Comparison of ENCODE assay signal across 8 cellular contexts in genomic region chr7:44884553-44885393, GRCh38. TPM values are rescaled to one million over a fixed set of nuclear protein-coding genes. Genes with fewer than 3 reads are reported as not detected.
DNase-seq lines count a peak whose midpoint lies in the region; ATAC-seq and TF ChIP-seq lines count a peak whose summit lies in the region.

No MANE protein-coding gene starts in this region.

- peaks cover 85% of the 10 kb centered on the region for H3K79me2 ChIP-seq in GM23248 (ENCODE audit: insufficient read depth)

- no peaks in the 10 kb centered on the region for H3K9me3 ChIP-seq in GM23248 (ENCODE audit: low read depth)
- no peaks in the 10 kb centered on the region for H3K9me3 ChIP-seq in lower lobe of right lung

- intact Hi-C loops in activated CD4-positive, alpha-beta T cell treated with anti-CD3 and anti-CD28 coated beads, Interleukin-2, amount 10 ng/mL, durations not matched to agents 24 days and 14 days (cut with micrococcal nuclease): loop anchor here (1.0 to 5.0 kb wide), 14 partner anchors 27 to 312 kb away; partner anchors contain the start of genes DDX56, H2AZ2, MYO1G and OGDH
- intact Hi-C loops in dendritic cell treated with granulocyte-macrophage colony-stimulating factor and Interleukin-4, amounts not matched to agents 40 ng/mL and 50 ng/mL, for 4 days (cut with micrococcal nuclease): loop anchor here (1.0 to 10.0 kb wide), 4 partner anchors 36 to 100 kb away; partner anchors contain the start of genes H2AZ2 and PPIA
- intact Hi-C loops in lower lobe of right lung (cut with DNase I): no loop called here

- peak overlapping the region; percentile 87 for H3K27ac ChIP-seq in GM23248
- H3K27ac ChIP-seq in lower lobe of right lung: peak overlapping the region; percentile 98

- WGBS in GM23248 (ENCODE audit: low coverage in 1 of 2, low lambda C conversion rate in 2 of 2, missing lambda C conversion rate in 2 of 2), 2 experiments: 1% methylated on average over 88 to 105 of the region's 112 CpGs

- peak; percentile 87 for DNase-seq in GM03348 (ENCODE audit: low spot score)
- peak; percentile 86 for DNase-seq in GM23248
- DNase-seq in LNCaP clone FGC (ENCODE audit: low read depth): peak; percentile 17
- peak; percentile 88 for DNase-seq in activated CD4-positive, alpha-beta T cell treated with anti-CD3 and anti-CD28 coated beads, Interleukin-2, amount 10 ng/mL, durations not matched to agents 24 days and 14 days
- peak; percentile 77 for DNase-seq in lower lobe of right lung
- peak; percentile 35 for DNase-seq in stimulated activated CD8-positive, alpha-beta memory T cell treated with anti-CD3 and anti-CD28 coated beads, Interleukin-12 subunit alpha, Interleukin-12 subunit beta, amount 100 ng/mL, for 1 hour (ENCODE audit: low read depth)
- no peak for DNase-seq in HuH-7 (ENCODE audit: low spot score)

- peaks cover 11% of the 10 kb centered on the region; the same call in 1 of the 2 replicates for H4K20me1 ChIP-seq in GM23248 (ENCODE audit: insufficient read depth)

- peak overlapping the region; percentile 87 for H3K4me2 ChIP-seq in GM23248 (ENCODE audit: unreplicated experiment)

- H3K9me2 ChIP-seq in GM23248 (ENCODE audit: insufficient read depth): no peaks in the 10 kb centered on the region

- TF ChIP-seq CTCF in LNCaP clone FGC (IDR thresholded peaks at IDR 0.05; ENCODE audit: control insufficient read depth, extremely low read depth, insufficient read depth) (no peak), lower lobe of right lung (IDR thresholded peaks at IDR 0.05) (no peak)

- no peaks in the 10 kb centered on the region for H3K9me3 Mint-ChIP-seq in activated CD4-positive, alpha-beta T cell treated with anti-CD3 and anti-CD28 coated beads, Interleukin-2, amount 10 ng/mL, durations not matched to agents 24 days and 14 days
- H3K9me3 Mint-ChIP-seq in dendritic cell treated with granulocyte-macrophage colony-stimulating factor and Interleukin-4, amounts not matched to agents 40 ng/mL and 50 ng/mL, for 4 days: no peaks in the 10 kb centered on the region

- peaks cover 59% of the 10 kb centered on the region for H3F3A ChIP-seq in GM23248 (ENCODE audit: insufficient read depth)

- H3K36me3 ChIP-seq in GM23248 (ENCODE audit: low read depth) (no peaks in the 10 kb centered on the region), lower lobe of right lung (no peaks in the 10 kb centered on the region)

- H3K27me3 Mint-ChIP-seq in activated CD4-positive, alpha-beta T cell treated with anti-CD3 and anti-CD28 coated beads, Interleukin-2, amount 10 ng/mL, durations not matched to agents 24 days and 14 days: no peaks in the 10 kb centered on the region
- no peaks in the 10 kb centered on the region for H3K27me3 Mint-ChIP-seq in dendritic cell treated with granulocyte-macrophage colony-stimulating factor and Interleukin-4, amounts not matched to agents 40 ng/mL and 50 ng/mL, for 4 days

- ATAC-seq in lower lobe of right lung: peak; percentile 52 to 57

- H3K4me3 ChIP-seq in GM23248 (peak overlapping the region; percentile 86), LNCaP clone FGC (ENCODE audit: low read depth, low read length) (peak overlapping the region; percentile 78), lower lobe of right lung (peak overlapping the region; percentile 93)

- peak overlapping the region; percentile 99 for H3K9ac ChIP-seq in GM23248

- in situ Hi-C loops in GM23248 (cut with MboI): no loop called here

- H3K27me3 ChIP-seq in GM23248 (replicated peaks; ENCODE audit: insufficient read depth) (no peaks in the 10 kb centered on the region), lower lobe of right lung (ENCODE audit: low read depth) (no peaks in the 10 kb centered on the region)

- peak overlapping the region; percentile 88 for H3K27ac Mint-ChIP-seq in activated CD4-positive, alpha-beta T cell treated with anti-CD3 and anti-CD28 coated beads, Interleukin-2, amount 10 ng/mL, durations not matched to agents 24 days and 14 days
- H3K27ac Mint-ChIP-seq in dendritic cell treated with granulocyte-macrophage colony-stimulating factor and Interleukin-4, amounts not matched to agents 40 ng/mL and 50 ng/mL, for 4 days: peak overlapping the region; percentile 99

- no peak overlapping the region; the same call in 1 of the 2 replicates for H2AFZ ChIP-seq in GM23248

- H3K4me1 ChIP-seq in GM23248 (ENCODE audit: insufficient read depth): peaks cover 46% of the 10 kb centered on the region
- H3K4me1 ChIP-seq in lower lobe of right lung: peaks cover 49% of the 10 kb centered on the region

- peaks cover 50% of the 10 kb centered on the region for H3K4me1 Mint-ChIP-seq in activated CD4-positive, alpha-beta T cell treated with anti-CD3 and anti-CD28 coated beads, Interleukin-2, amount 10 ng/mL, durations not matched to agents 24 days and 14 days
- peaks cover 58% of the 10 kb centered on the region for H3K4me1 Mint-ChIP-seq in dendritic cell treated with granulocyte-macrophage colony-stimulating factor and Interleukin-4, amounts not matched to agents 40 ng/mL and 50 ng/mL, for 4 days (ENCODE audit: low read depth)

- H3K4me3 Mint-ChIP-seq in activated CD4-positive, alpha-beta T cell treated with anti-CD3 and anti-CD28 coated beads, Interleukin-2, amount 10 ng/mL, durations not matched to agents 24 days and 14 days: peak overlapping the region; percentile 97
- peak overlapping the region; percentile 88 for H3K4me3 Mint-ChIP-seq in dendritic cell treated with granulocyte-macrophage colony-stimulating factor and Interleukin-4, amounts not matched to agents 40 ng/mL and 50 ng/mL, for 4 days

- H3K36me3 Mint-ChIP-seq in activated CD4-positive, alpha-beta T cell treated with anti-CD3 and anti-CD28 coated beads, Interleukin-2, amount 10 ng/mL, durations not matched to agents 24 days and 14 days (ENCODE audit: low read depth): peaks cover 48% of the 10 kb centered on the region
- H3K36me3 Mint-ChIP-seq in dendritic cell treated with granulocyte-macrophage colony-stimulating factor and Interleukin-4, amounts not matched to agents 40 ng/mL and 50 ng/mL, for 4 days (ENCODE audit: low read depth): peaks cover 42% of the 10 kb centered on the region

RNA-seq across cellular contexts. Expression of gene PURB, which starts 0.6 kb away (rescaled TPM):
- 17.0 and 17.3 TPM in 2 replicates for total RNA-seq in GM23248 (2014; rRNA removed; shearing (Covaris generic))
- polyA plus RNA-seq in GM23248 (2016; fragmentation: Nextera tagmentation; extraction: Ambion mirVana): 1.4 and 1.6 TPM in 2 replicates
- 41.4 and 41.5 TPM in 2 replicates for total RNA-seq in activated CD4-positive, alpha-beta T cell treated with anti-CD3 and anti-CD28 coated beads, Interleukin-2, amount 10 ng/mL, durations not matched to agents 24 days and 14 days
- 23.9 TPM for total RNA-seq in lower lobe of right lung

RNA-seq across cellular contexts. Expression of gene H2AZ2, which starts 36.9 kb away (rescaled TPM):
- total RNA-seq in GM23248 (2014; rRNA removed; shearing (Covaris generic)): 138 and 179 TPM in 2 replicates
- polyA plus RNA-seq in GM23248 (2016; fragmentation: Nextera tagmentation; extraction: Ambion mirVana): 165 and 166 TPM in 2 replicates
- total RNA-seq in activated CD4-positive, alpha-beta T cell treated with anti-CD3 and anti-CD28 coated beads, Interleukin-2, amount 10 ng/mL, durations not matched to agents 24 days and 14 days: 188 and 192 TPM in 2 replicates
- total RNA-seq in lower lobe of right lung: 139 TPM
